8 cellular contexts compared by ENCODE assay signal in genomic region chr7:43729924-43730248, GRCh38. TPM values are rescaled to one million over a fixed set of nuclear protein-coding genes. Genes with fewer than 3 reads are reported as not detected.
DNase-seq lines count a peak whose midpoint lies in the region; ATAC-seq lines count a peak whose summit lies in the region.

No MANE protein-coding gene starts in this region.

- H3K27me3 Mint-ChIP-seq in natural killer cell treated with Interleukin-12 subunit alpha and Interleukin-12 subunit beta and Interleukin-15 and Interleukin-18, amount 100 ng/mL, for 72 hours, result no peaks in the 10 kb centered on the region

- peaks cover 21 to 28% of the 10 kb centered on the region in 2 donors for H3K4me1 Mint-ChIP-seq in natural killer cell treated with Interleukin-12 subunit alpha and Interleukin-12 subunit beta and Interleukin-15 and Interleukin-18, amount 100 ng/mL, for 72 hours (ENCODE audit: low read depth in 2 of 2)

- no peak for DNase-seq in Jurkat, Clone E6-1 (ENCODE audit: low read depth, low spot score)
- DNase-seq in natural killer cell treated with Interleukin-12 subunit alpha and Interleukin-12 subunit beta and Interleukin-15 and Interleukin-18, amount 100 ng/mL, for 72 hours (ENCODE audit: low spot score), result no peak
- no peak for DNase-seq in dermis blood vessel endothelial cell
- no peak for DNase-seq in DMS79 treated with DMSO at 0.1 percent for 48 hours (lab: John Stamatoyannopoulos, UW)
- no peak for DNase-seq in NCI-H82 treated with DMSO at 0.1 percent for 48 hours (lab: John Stamatoyannopoulos, UW; ENCODE audit: unreplicated experiment)

- H3K36me3 Mint-ChIP-seq in natural killer cell treated with Interleukin-12 subunit alpha and Interleukin-12 subunit beta and Interleukin-15 and Interleukin-18, amount 100 ng/mL, for 72 hours, result peaks cover 13% of the 10 kb centered on the region

- peak overlapping the region; percentile 96 for H3K4me3 ChIP-seq in Jurkat, Clone E6-1 (ENCODE audit: low read length)
- H3K4me3 ChIP-seq in duodenal mucosa (ENCODE audit: low read depth in 1 of 2, low read length in 2 of 2), result peak overlapping the region; percentile 85 to 98

- no peaks in the 10 kb centered on the region for H3K27me3 ChIP-seq in duodenal mucosa (ENCODE audit: control insufficient read depth in 1 of 2, insufficient read depth in 2 of 2, low read length in 2 of 2)

- ATAC-seq in GM21360 (IDR thresholded peaks at IDR 0.05; ENCODE audit: unreplicated experiment) (peak; percentile 27), GM19455 (IDR thresholded peaks at IDR 0.05; ENCODE audit: unreplicated experiment) (no peak)
- ATAC-seq in natural killer cell treated with Interleukin-12 subunit alpha and Interleukin-12 subunit beta and Interleukin-15 and Interleukin-18, amount 100 ng/mL, for 72 hours, result no peak

- no peaks in the 10 kb centered on the region for H3K9me3 ChIP-seq in duodenal mucosa (ENCODE audit: control insufficient read depth in 1 of 2, low read length in 2 of 2)

- H3K4me1 ChIP-seq in duodenal mucosa (ENCODE audit: control insufficient read depth in 1 of 2, insufficient read depth in 2 of 2, low read length in 2 of 2), result peaks cover 12 to 13% of the 10 kb centered on the region in 2 donors

- peak overlapping the region; percentile 36 for H3K27ac ChIP-seq in duodenal mucosa (ENCODE audit: low read depth, low read length)

- H3K4me3 Mint-ChIP-seq in natural killer cell treated with Interleukin-12 subunit alpha and Interleukin-12 subunit beta and Interleukin-15 and Interleukin-18, amount 100 ng/mL, for 72 hours, result peak overlapping the region; percentile 95

- H3K9me3 Mint-ChIP-seq in natural killer cell treated with Interleukin-12 subunit alpha and Interleukin-12 subunit beta and Interleukin-15 and Interleukin-18, amount 100 ng/mL, for 72 hours, result no peaks in the 10 kb centered on the region

- peak overlapping the region; percentile 83 to 90 for H3K9ac ChIP-seq in duodenal mucosa (ENCODE audit: low read depth in 1 of 2, low read length in 2 of 2)

- peak overlapping the region; percentile 84 to 87 for H3K27ac Mint-ChIP-seq in natural killer cell treated with Interleukin-12 subunit alpha and Interleukin-12 subunit beta and Interleukin-15 and Interleukin-18, amount 100 ng/mL, for 72 hours

- no peaks in the 10 kb centered on the region for H3K36me3 ChIP-seq in duodenal mucosa (ENCODE audit: control insufficient read depth in 1 of 2, insufficient read depth in 2 of 2, low read length in 2 of 2)

RNA-seq across cellular contexts. Expression of gene COA1, which starts 0.6 kb away (rescaled TPM):
- 123 TPM for polyA plus RNA-seq in Jurkat, Clone E6-1 (2012; ENCODE audit: insufficient read depth, insufficient read length)
- total RNA-seq in natural killer cell treated with Interleukin-12 subunit alpha and Interleukin-12 subunit beta and Interleukin-15 and Interleukin-18, amount 100 ng/mL, for 72 hours, result 100 to 1,000 TPM in 1 of 2 donors, 10 to 100 TPM in 1; 77.2 to 119 TPM
- total RNA-seq in dermis blood vessel endothelial cell, result 37.2 and 47.3 TPM in 2 replicates

RNA-seq across cellular contexts. Expression of gene BLVRA, which starts 28.6 kb away (rescaled TPM):
- polyA plus RNA-seq in Jurkat, Clone E6-1 (2012; ENCODE audit: insufficient read depth, insufficient read length), result 84.9 TPM
- total RNA-seq in natural killer cell treated with Interleukin-12 subunit alpha and Interleukin-12 subunit beta and Interleukin-15 and Interleukin-18, amount 100 ng/mL, for 72 hours, result 10 to 100 TPM; 34.6 to 62.0 TPM
- total RNA-seq in dermis blood vessel endothelial cell, result 22.8 and 32.0 TPM in 2 replicates
